Comparison of ENCODE assay signal across 9 cellular contexts in genomic region chr21:36661511-36662309, GRCh38. TPM values are rescaled to one million over a fixed set of nuclear protein-coding genes. Genes with fewer than 3 reads are reported as not detected.
DNase-seq lines count a peak whose midpoint lies in the region; ATAC-seq and TF ChIP-seq lines count a peak whose summit lies in the region.
"Had no signal": no experiment of that assay in that cellular context is flagged by ENCODE, and none has a peak within 500 bp of the region (broad histone marks: within the 10 kb centered on the region; RNA-seq: fewer than 3 reads in every experiment).

No MANE protein-coding gene starts in this region.

- no peak overlapping the region for H3K4me3 ChIP-seq in brain microvascular endothelial cell (ENCODE audit: low read depth, low read length)

- no peak overlapping the region for H3K27ac Mint-ChIP-seq in natural killer cell
- H3K27ac Mint-ChIP-seq: activated B cell treated with CpG ODN at 0.5 μM for 24 hours had no signal

- peak; percentile 48 for DNase-seq in EH (ENCODE audit: low read depth)
- DNase-seq in NCI-H146 treated with DMSO at 0.1 percent for 48 hours (lab: John Stamatoyannopoulos, UW; ENCODE audit: unreplicated experiment), result peak; percentile 16
- peak; percentile 35 for DNase-seq in brain microvascular endothelial cell
- DNase-seq in mesenteric fat pad (ENCODE audit: low spot score), result peak; percentile 4
- no peak for DNase-seq in natural killer cell
- DNase-seq: activated B cell treated with CpG ODN at 0.5 μM for 24 hours had no signal

- no peaks in the 10 kb centered on the region for H3K36me3 ChIP-seq in brain microvascular endothelial cell (replicated peaks)

- no peaks in the 10 kb centered on the region for H3K9me3 Mint-ChIP-seq in natural killer cell

- peaks cover 10% of the 10 kb centered on the region for H3K27me3 ChIP-seq in brain microvascular endothelial cell (replicated peaks)

- no peak overlapping the region for H3K4me3 Mint-ChIP-seq in natural killer cell
- H3K4me3 Mint-ChIP-seq: activated B cell treated with CpG ODN at 0.5 μM for 24 hours had no signal

- no peaks in the 10 kb centered on the region for H3K4me1 Mint-ChIP-seq in natural killer cell
- H3K4me1 Mint-ChIP-seq: activated B cell treated with CpG ODN at 0.5 μM for 24 hours had no signal

- TF ChIP-seq CTCF in brain microvascular endothelial cell (IDR thresholded peaks at IDR 0.05; ENCODE audit: low read depth, low read length, missing control alignments) (peak; percentile 74), natural killer cell (IDR thresholded peaks at IDR 0.05) (no peak)

- no peaks in the 10 kb centered on the region for H3K36me3 Mint-ChIP-seq in natural killer cell

- no peak overlapping the region for H3K27ac ChIP-seq in brain microvascular endothelial cell

- in situ Hi-C loops in brain microvascular endothelial cell (cut with HindIII; ENCODE audit: low pct_ligation_motif_present, low sequenced_read_pairs), result no loop called here

- intact Hi-C loops in natural killer cell (cut with micrococcal nuclease), result no loop called here

- ATAC-seq in GM21737 (IDR thresholded peaks at IDR 0.05; ENCODE audit: unreplicated experiment) (no peak), natural killer cell (no peak), HG03520 (IDR thresholded peaks at IDR 0.05; ENCODE audit: unreplicated experiment) (no peak), HG02763 (IDR thresholded peaks at IDR 0.05; ENCODE audit: unreplicated experiment) (no peak)

- peaks cover 16 to 18% of the 10 kb centered on the region in 2 donors for H3K27me3 Mint-ChIP-seq in natural killer cell (ENCODE audit: low read depth in 2 of 2)

RNA-seq across cellular contexts. Expression of gene SIM2, which starts 37.2 kb away (rescaled TPM):
- not detected for total RNA-seq in mesenteric fat pad
- not detected for total RNA-seq in natural killer cell
- total RNA-seq: activated B cell treated with CpG ODN at 0.5 μM for 24 hours had no signal
